1 cellular context compared by ENCODE assay signal in the genomic region with DNA sequence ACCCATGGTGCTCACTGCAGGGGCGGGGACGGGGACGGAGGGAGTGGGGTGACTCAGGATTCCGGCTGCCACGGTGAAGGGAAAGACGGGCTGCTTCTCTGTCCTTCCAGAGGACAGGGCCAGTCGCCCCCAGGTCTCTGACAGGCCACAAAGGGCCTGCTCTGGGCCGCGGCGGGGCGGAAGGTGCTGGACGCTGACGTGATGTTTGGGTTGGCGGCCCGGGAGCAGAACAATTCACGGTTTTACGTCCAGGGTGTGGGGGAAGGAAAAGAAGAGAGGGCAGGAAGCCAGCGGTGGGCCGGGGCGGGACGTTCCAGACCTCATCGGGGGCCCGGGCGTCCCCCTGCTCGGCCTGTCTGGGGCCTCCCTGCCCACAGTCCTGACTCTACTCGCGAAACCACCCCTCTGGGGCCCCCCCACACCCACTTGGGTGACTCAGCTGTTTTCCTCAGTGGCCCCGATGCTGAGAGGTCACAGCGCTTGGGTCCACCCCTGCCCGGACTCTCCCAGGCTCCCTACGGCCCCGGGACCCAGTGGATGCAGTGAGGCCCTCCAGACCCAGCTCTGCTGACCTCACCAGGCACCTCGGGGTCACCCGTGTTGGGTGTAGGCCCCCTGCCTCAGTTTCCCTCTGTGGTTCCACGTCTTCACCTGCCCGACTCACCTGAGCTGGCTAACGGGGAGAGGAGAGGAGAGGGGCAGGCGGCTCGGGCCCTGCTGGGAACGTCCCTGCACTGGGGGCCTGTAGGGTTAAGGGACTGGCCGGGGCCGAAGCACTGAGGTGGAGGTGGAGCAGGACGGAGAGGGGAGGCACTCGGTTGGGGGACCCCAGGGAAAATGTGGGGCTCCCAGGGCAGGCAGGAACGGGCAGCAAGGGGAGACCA.
TF ChIP-seq lines count a peak whose summit lies in the region.

No MANE protein-coding gene starts in this region.

TF ChIP-seq in HepG2, 621 proteins besides CTCF, POLR2A, EP300 and RAD21:
- no peak for TF ChIP-seq ELF4 (CRISPR knock-in tag; IDR thresholded peaks at IDR 0.05; ENCODE audit: borderline replicate concordance)
- TF ChIP-seq NFE2L2 (IDR thresholded peaks at IDR 0.05; ENCODE audit: low read length) = peak; percentile 52
- TF ChIP-seq NR2F1 (CRISPR knock-in tag; IDR thresholded peaks at IDR 0.05) = no peak
- no peak for TF ChIP-seq DRAP1 (CRISPR knock-in tag; IDR thresholded peaks at IDR 0.05)
TF ChIP-seq in HepG2: peak in this region for 1.
